In genomic region chr20:37095609-37096414, GRCh38 we compare ENCODE assay signal across 8 cellular contexts. TPM values are rescaled to one million over a fixed set of nuclear protein-coding genes. Genes with fewer than 3 reads are reported as not detected.
DNase-seq lines count a peak whose midpoint lies in the region; ATAC-seq and TF ChIP-seq lines count a peak whose summit lies in the region.

RBL1 (minus strand) TSS chr20:37095997; CDS start chr20:37095928, 69 bp downstream.

- H3K27ac ChIP-seq in prostate gland (peak within 1 kb of the TSS; percentile 59 to 64), urinary bladder (ENCODE audit: low read depth) (no peak within 1 kb of the TSS)

- under 1% methylated on average over 51 of the region's 58 CpGs for WGBS in prostate gland
- under 1% methylated on average over 58 of the region's 58 CpGs for WGBS in urinary bladder

- H3K36me3 ChIP-seq in prostate gland, result no peaks in the 10 kb centered on the region
- no peaks in the 10 kb centered on the region for H3K36me3 ChIP-seq in urinary bladder (ENCODE audit: insufficient read depth)

- H3K4me1 ChIP-seq in prostate gland (replicated peaks) (no peaks in the 10 kb centered on the region), urinary bladder (ENCODE audit: insufficient read depth) (no peaks in the 10 kb centered on the region)

- intact Hi-C loops in T-helper 1 cell treated with Interleukin-12 subunit alpha and Interleukin-12 subunit beta and Interleukin-4 antibody, amounts not matched to agents 30 ng/mL and 1 ng/mL, for 36 hours (cut with micrococcal nuclease), result loop anchor here (1.0 to 10.0 kb wide), 9 partner anchors 53 to 431 kb away; partner anchors contain the start of genes BLCAP, DSN1, NDRG3 and SAMHD1
- intact Hi-C loops in left ventricle myocardium superior (cut with micrococcal nuclease), result no loop called here
- intact Hi-C loops in prostate gland (cut with DNase I), result no loop called here

- no peaks in the 10 kb centered on the region for H3K9me3 ChIP-seq in prostate gland

- peak; percentile 96 for DNase-seq in NCI-H146 (lab: John Stamatoyannopoulos, UW)
- peak; percentile 55 for DNase-seq in amniotic stem cell (lab: John Stamatoyannopoulos, UW)
- DNase-seq in left ventricle myocardium superior, result peak; percentile 88
- DNase-seq in prostate gland (ENCODE audit: low spot score), result peak; percentile 78

- H3K4me3 ChIP-seq in prostate gland, result peak within 1 kb of the TSS; percentile 67 to 75
- peak within 1 kb of the TSS; percentile 65 for H3K4me3 ChIP-seq in urinary bladder (ENCODE audit: low read depth, low read length)

- ATAC-seq in HG02840 (IDR thresholded peaks at IDR 0.05; ENCODE audit: low FRiP score, unreplicated experiment), result peak; percentile 74
- ATAC-seq in left ventricle myocardium superior, result peak; percentile 95

- H3K27me3 ChIP-seq in prostate gland (replicated peaks; ENCODE audit: insufficient read depth), result no peaks in the 10 kb centered on the region

- TF ChIP-seq CTCF in GM12873 (IDR thresholded peaks at IDR 0.05; ENCODE audit: insufficient read depth, low read depth, low read length, missing control alignments), result peak; percentile 25
- TF ChIP-seq CTCF in prostate gland (IDR thresholded peaks at IDR 0.05), result peak in 3 of 4 experiments; percentile 39 to 52 (median 45)

- peak; percentile 41 for TF ChIP-seq POLR2A in prostate gland (IDR thresholded peaks at IDR 0.05)

RNA-seq across cellular contexts. Expression of gene RBL1, which starts in this region (rescaled TPM):
- total RNA-seq in T-helper 1 cell treated with Interleukin-12 subunit alpha and Interleukin-12 subunit beta and Interleukin-4 antibody, amounts not matched to agents 30 ng/mL and 1 ng/mL, for 36 hours, result 50.0 and 51.4 TPM in 2 replicates
- total RNA-seq in left ventricle myocardium superior (4.9 TPM), prostate gland (1 to 10 TPM; 8.2 to 9.7 TPM), urinary bladder (23.2 TPM)
- polyA plus RNA-seq in urinary bladder, result 2.4 TPM
